1 cellular context compared by ENCODE assay signal in the genomic region with DNA sequence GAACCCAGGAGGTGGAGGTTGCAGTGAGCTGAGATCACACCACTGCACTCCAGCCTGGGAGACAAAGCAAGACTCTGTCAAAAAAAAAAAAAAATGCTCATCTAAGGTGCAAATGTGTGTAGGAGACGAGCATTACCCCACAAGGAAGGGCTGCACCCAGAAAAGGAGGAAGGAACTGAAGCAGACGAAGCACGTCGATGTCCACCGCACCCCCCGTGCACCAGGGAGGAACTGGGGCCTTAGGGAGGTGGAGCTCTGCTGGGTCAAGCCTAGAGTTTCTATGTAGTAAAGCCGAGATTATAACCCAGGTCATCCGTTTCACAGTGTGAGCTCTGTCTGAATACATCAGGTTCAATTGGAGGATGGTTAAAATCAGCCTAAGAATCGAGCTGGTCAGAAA.
TF ChIP-seq lines count a peak whose summit lies in the region.

No MANE protein-coding gene starts in this region.

TF ChIP-seq in HepG2, 621 proteins besides CTCF, POLR2A, EP300 and RAD21:
- TF ChIP-seq KLF12 (CRISPR knock-in tag; IDR thresholded peaks at IDR 0.05; ENCODE audit: borderline replicate concordance), result no peak
- no peak for TF ChIP-seq SUZ12 (IDR thresholded peaks at IDR 0.05; ENCODE audit: low read depth, low read length)
- no peak for TF ChIP-seq ZNF768 (CRISPR knock-in tag; IDR thresholded peaks at IDR 0.05)
- TF ChIP-seq ZNF235 (CRISPR knock-in tag; IDR thresholded peaks at IDR 0.05; ENCODE audit: borderline replicate concordance), result no peak
- TF ChIP-seq XRCC5 (optimal IDR thresholded peaks at IDR 0.05; ENCODE audit: low read length), result no peak
